ENCODE assay signal across 1 cellular context in genomic region chr18:36321636-36322407, GRCh38.
TF ChIP-seq lines count a peak whose summit lies in the region.

No MANE protein-coding gene starts in this region.

TF ChIP-seq in GM23338, 12 proteins besides CTCF, POLR2A, EP300 and RAD21 (continued from another document):
- no peak for TF ChIP-seq ZNF462 (CRISPR knock-in tag; IDR thresholded peaks at IDR 0.05)
- TF ChIP-seq STAT1 (IDR thresholded peaks at IDR 0.05; ENCODE audit: unreplicated experiment): no peak
- no peak for TF ChIP-seq JUNB (IDR thresholded peaks at IDR 0.05; ENCODE audit: unreplicated experiment)
- no peak for TF ChIP-seq CREB1 (CRISPR knock-in tag; IDR thresholded peaks at IDR 0.05; ENCODE audit: low read depth)
